ENCODE assay signal across 1 cellular context in the genomic region with DNA sequence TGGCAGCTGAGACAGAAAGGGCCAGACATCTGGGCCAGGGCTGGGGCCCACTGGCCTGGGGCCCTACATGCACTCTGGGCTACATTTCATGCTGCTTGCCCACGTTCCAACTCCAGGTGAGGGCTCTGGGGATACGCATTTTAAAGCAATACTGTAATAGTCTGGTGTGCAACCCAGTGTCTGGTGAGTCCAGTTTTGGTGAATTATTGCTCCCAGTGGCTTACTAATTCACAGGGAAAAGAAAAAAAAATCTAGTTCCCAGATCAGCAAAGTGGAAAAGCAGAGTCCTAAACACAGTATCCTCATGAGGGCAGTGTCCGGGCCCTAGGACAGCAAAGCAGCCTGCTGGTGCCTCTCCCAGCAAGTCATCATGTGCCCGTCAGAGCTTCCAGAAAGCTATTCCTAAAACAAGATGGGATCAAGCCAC.
TF ChIP-seq lines count a peak whose summit lies in the region.

No MANE protein-coding gene starts in this region.

TF ChIP-seq in GM23338, 12 proteins besides CTCF, POLR2A, EP300 and RAD21 (continued from another document):
- TF ChIP-seq, protein P1, sequence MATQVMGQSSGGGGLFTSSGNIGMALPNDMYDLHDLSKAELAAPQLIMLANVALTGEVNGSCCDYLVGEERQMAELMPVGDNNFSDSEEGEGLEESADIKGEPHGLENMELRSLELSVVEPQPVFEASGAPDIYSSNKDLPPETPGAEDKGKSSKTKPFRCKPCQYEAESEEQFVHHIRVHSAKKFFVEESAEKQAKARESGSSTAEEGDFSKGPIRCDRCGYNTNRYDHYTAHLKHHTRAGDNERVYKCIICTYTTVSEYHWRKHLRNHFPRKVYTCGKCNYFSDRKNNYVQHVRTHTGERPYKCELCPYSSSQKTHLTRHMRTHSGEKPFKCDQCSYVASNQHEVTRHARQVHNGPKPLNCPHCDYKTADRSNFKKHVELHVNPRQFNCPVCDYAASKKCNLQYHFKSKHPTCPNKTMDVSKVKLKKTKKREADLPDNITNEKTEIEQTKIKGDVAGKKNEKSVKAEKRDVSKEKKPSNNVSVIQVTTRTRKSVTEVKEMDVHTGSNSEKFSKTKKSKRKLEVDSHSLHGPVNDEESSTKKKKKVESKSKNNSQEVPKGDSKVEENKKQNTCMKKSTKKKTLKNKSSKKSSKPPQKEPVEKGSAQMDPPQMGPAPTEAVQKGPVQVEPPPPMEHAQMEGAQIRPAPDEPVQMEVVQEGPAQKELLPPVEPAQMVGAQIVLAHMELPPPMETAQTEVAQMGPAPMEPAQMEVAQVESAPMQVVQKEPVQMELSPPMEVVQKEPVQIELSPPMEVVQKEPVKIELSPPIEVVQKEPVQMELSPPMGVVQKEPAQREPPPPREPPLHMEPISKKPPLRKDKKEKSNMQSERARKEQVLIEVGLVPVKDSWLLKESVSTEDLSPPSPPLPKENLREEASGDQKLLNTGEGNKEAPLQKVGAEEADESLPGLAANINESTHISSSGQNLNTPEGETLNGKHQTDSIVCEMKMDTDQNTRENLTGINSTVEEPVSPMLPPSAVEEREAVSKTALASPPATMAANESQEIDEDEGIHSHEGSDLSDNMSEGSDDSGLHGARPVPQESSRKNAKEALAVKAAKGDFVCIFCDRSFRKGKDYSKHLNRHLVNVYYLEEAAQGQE (IDR thresholded peaks at IDR 0.05; ENCODE audit: unreplicated experiment), result no peak
- TF ChIP-seq NANOG (IDR thresholded peaks at IDR 0.05; ENCODE audit: borderline replicate concordance) (no peak), CREB1 (CRISPR knock-in tag; IDR thresholded peaks at IDR 0.05; ENCODE audit: low read depth) (no peak), ZNF331 (CRISPR knock-in tag; IDR thresholded peaks at IDR 0.05; ENCODE audit: low read depth) (no peak), EZH2 (IDR thresholded peaks at IDR 0.05; ENCODE audit: low read depth, unreplicated experiment) (no peak), ZNF114 (CRISPR knock-in tag; IDR thresholded peaks at IDR 0.05) (no peak), JUNB (IDR thresholded peaks at IDR 0.05; ENCODE audit: unreplicated experiment) (no peak), EZH2phosphoT487 (IDR thresholded peaks at IDR 0.05; ENCODE audit: unreplicated experiment) (no peak)
- TF ChIP-seq, protein P2, sequence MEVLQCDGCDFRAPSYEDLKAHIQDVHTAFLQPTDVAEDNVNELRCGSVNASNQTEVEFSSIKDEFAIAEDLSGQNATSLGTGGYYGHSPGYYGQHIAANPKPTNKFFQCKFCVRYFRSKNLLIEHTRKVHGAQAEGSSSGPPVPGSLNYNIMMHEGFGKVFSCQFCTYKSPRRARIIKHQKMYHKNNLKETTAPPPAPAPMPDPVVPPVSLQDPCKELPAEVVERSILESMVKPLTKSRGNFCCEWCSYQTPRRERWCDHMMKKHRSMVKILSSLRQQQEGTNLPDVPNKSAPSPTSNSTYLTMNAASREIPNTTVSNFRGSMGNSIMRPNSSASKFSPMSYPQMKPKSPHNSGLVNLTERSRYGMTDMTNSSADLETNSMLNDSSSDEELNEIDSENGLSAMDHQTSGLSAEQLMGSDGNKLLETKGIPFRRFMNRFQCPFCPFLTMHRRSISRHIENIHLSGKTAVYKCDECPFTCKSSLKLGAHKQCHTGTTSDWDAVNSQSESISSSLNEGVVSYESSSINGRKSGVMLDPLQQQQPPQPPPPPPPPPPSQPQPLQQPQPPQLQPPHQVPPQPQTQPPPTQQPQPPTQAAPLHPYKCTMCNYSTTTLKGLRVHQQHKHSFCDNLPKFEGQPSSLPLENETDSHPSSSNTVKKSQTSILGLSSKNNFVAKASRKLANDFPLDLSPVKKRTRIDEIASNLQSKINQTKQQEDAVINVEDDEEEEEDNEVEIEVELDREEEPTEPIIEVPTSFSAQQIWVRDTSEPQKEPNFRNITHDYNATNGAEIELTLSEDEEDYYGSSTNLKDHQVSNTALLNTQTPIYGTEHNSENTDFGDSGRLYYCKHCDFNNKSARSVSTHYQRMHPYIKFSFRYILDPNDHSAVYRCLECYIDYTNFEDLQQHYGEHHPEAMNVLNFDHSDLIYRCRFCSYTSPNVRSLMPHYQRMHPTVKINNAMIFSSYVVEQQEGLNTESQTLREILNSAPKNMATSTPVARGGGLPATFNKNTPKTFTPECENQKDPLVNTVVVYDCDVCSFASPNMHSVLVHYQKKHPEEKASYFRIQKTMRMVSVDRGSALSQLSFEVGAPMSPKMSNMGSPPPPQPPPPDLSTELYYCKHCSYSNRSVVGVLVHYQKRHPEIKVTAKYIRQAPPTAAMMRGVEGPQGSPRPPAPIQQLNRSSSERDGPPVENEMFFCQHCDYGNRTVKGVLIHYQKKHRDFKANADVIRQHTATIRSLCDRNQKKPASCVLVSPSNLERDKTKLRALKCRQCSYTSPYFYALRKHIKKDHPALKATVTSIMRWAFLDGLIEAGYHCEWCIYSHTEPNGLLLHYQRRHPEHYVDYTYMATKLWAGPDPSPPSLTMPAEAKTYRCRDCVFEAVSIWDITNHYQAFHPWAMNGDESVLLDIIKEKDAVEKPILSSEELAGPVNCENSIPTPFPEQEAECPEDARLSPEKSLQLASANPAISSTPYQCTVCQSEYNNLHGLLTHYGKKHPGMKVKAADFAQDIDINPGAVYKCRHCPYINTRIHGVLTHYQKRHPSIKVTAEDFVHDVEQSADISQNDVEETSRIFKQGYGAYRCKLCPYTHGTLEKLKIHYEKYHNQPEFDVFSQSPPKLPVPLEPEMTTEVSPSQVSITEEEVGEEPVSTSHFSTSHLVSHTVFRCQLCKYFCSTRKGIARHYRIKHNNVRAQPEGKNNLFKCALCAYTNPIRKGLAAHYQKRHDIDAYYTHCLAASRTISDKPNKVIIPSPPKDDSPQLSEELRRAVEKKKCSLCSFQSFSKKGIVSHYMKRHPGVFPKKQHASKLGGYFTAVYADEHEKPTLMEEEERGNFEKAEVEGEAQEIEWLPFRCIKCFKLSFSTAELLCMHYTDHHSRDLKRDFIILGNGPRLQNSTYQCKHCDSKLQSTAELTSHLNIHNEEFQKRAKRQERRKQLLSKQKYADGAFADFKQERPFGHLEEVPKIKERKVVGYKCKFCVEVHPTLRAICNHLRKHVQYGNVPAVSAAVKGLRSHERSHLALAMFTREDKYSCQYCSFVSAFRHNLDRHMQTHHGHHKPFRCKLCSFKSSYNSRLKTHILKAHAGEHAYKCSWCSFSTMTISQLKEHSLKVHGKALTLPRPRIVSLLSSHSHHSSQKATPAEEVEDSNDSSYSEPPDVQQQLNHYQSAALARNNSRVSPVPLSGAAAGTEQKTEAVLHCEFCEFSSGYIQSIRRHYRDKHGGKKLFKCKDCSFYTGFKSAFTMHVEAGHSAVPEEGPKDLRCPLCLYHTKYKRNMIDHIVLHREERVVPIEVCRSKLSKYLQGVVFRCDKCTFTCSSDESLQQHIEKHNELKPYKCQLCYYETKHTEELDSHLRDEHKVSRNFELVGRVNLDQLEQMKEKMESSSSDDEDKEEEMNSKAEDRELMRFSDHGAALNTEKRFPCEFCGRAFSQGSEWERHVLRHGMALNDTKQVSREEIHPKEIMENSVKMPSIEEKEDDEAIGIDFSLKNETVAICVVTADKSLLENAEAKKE (CRISPR knock-in tag; IDR thresholded peaks at IDR 0.05), result no peak
- TF ChIP-seq, protein P3, sequence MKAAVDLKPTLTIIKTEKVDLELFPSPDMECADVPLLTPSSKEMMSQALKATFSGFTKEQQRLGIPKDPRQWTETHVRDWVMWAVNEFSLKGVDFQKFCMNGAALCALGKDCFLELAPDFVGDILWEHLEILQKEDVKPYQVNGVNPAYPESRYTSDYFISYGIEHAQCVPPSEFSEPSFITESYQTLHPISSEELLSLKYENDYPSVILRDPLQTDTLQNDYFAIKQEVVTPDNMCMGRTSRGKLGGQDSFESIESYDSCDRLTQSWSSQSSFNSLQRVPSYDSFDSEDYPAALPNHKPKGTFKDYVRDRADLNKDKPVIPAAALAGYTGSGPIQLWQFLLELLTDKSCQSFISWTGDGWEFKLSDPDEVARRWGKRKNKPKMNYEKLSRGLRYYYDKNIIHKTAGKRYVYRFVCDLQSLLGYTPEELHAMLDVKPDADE (IDR thresholded peaks at IDR 0.05), result no peak
